ENCODE assay signal across 21 cellular contexts in genomic region chr1:12011998-12012397, GRCh38. TPM values are rescaled to one million over a fixed set of nuclear protein-coding genes. Genes with fewer than 3 reads are reported as not detected.
A peak's percentile ranks its signal among the peaks of the same experiment; 100 is the strongest.
DNase-seq lines count a peak whose midpoint lies in the region; ATAC-seq and TF ChIP-seq lines count a peak whose summit lies in the region.
"Had no signal": no experiment of that assay in that cellular context is flagged by ENCODE, and none has a peak within 500 bp of the region (broad histone marks: within the 10 kb centered on the region; RNA-seq: fewer than 3 reads in every experiment).

No MANE protein-coding gene starts in this region.

- intact Hi-C loops in activated T-helper 2 cell treated with anti-CD3 and anti-CD28 coated beads, Interferon-gamma antibody, Interleukin-2, Interleukin-4, amounts not matched to agents 10 μg/mL and 5 μg/mL and 100 μg/mL, durations not matched to agents 14 hours and 24 hours and 36 hours (cut with micrococcal nuclease), result no loop called here

- H3K9me3 Mint-ChIP-seq in activated T-cell treated with anti-CD3 and anti-CD28 coated beads, Interleukin-2, amount 50 U/mL, for 72 hours, result no peaks in the 10 kb centered on the region
- no peaks in the 10 kb centered on the region for H3K9me3 Mint-ChIP-seq in activated T-helper 2 cell treated with anti-CD3 and anti-CD28 coated beads, Interferon-gamma antibody, Interleukin-2, Interleukin-4, amounts not matched to agents 10 μg/mL and 5 μg/mL and 100 μg/mL, durations not matched to agents 14 hours and 24 hours and 36 hours
- H3K9me3 Mint-ChIP-seq in stimulated activated effector memory CD8-positive, alpha-beta T cell treated with anti-CD3 and anti-CD28 coated beads, Interleukin-12 subunit alpha, Interleukin-12 subunit beta, amount 100 ng/mL, for 72 hours, result no peaks in the 10 kb centered on the region
- H3K9me3 Mint-ChIP-seq: nephron had no signal

- peaks cover 6 to 22% of the 10 kb centered on the region in 2 donors for H3K36me3 Mint-ChIP-seq in activated T-cell treated with anti-CD3 and anti-CD28 coated beads, Interleukin-2, amount 50 U/mL, for 72 hours (ENCODE audit: insufficient read depth in 2 of 2)
- H3K36me3 Mint-ChIP-seq in activated T-helper 2 cell treated with anti-CD3 and anti-CD28 coated beads, Interferon-gamma antibody, Interleukin-2, Interleukin-4, amounts not matched to agents 10 μg/mL and 5 μg/mL and 100 μg/mL, durations not matched to agents 14 hours and 24 hours and 36 hours (ENCODE audit: low read depth), result peaks cover 62% of the 10 kb centered on the region
- H3K36me3 Mint-ChIP-seq in stimulated activated effector memory CD8-positive, alpha-beta T cell treated with anti-CD3 and anti-CD28 coated beads, Interleukin-12 subunit alpha, Interleukin-12 subunit beta, amount 100 ng/mL, for 72 hours, result peaks cover 51% of the 10 kb centered on the region

- H3K27ac Mint-ChIP-seq in activated T-cell treated with anti-CD3 and anti-CD28 coated beads, Interleukin-2, amount 50 U/mL, for 72 hours, result peak overlapping the region; percentile 67
- peak overlapping the region; percentile 77 for H3K27ac Mint-ChIP-seq in activated T-helper 2 cell treated with anti-CD3 and anti-CD28 coated beads, Interferon-gamma antibody, Interleukin-2, Interleukin-4, amounts not matched to agents 10 μg/mL and 5 μg/mL and 100 μg/mL, durations not matched to agents 14 hours and 24 hours and 36 hours
- peak overlapping the region; percentile 93 for H3K27ac Mint-ChIP-seq in stimulated activated effector memory CD8-positive, alpha-beta T cell treated with anti-CD3 and anti-CD28 coated beads, Interleukin-12 subunit alpha, Interleukin-12 subunit beta, amount 100 ng/mL, for 72 hours

- H3K4me3 Mint-ChIP-seq in activated T-cell treated with anti-CD3 and anti-CD28 coated beads, Interleukin-2, amount 50 U/mL, for 72 hours, result peak overlapping the region in 1 of 2 donors; percentile 9
- no peak overlapping the region for H3K4me3 Mint-ChIP-seq in activated T-helper 2 cell treated with anti-CD3 and anti-CD28 coated beads, Interferon-gamma antibody, Interleukin-2, Interleukin-4, amounts not matched to agents 10 μg/mL and 5 μg/mL and 100 μg/mL, durations not matched to agents 14 hours and 24 hours and 36 hours (ENCODE audit: low read depth)
- no peak overlapping the region for H3K4me3 Mint-ChIP-seq in stimulated activated effector memory CD8-positive, alpha-beta T cell treated with anti-CD3 and anti-CD28 coated beads, Interleukin-12 subunit alpha, Interleukin-12 subunit beta, amount 100 ng/mL, for 72 hours
- H3K4me3 Mint-ChIP-seq: activated CD8-positive, alpha-beta memory T cell treated with anti-CD3 and anti-CD28 coated beads, Interleukin-2, amount 10 ng/mL, durations not matched to agents 7 days and 5 days; CD14-positive monocyte; nephron had no signal

- peaks cover 27% of the 10 kb centered on the region for H3K4me1 Mint-ChIP-seq in activated T-cell treated with anti-CD3 and anti-CD28 coated beads, Interleukin-2, amount 50 U/mL, for 72 hours (ENCODE audit: low read depth)
- peaks cover 33% of the 10 kb centered on the region for H3K4me1 Mint-ChIP-seq in activated T-helper 2 cell treated with anti-CD3 and anti-CD28 coated beads, Interferon-gamma antibody, Interleukin-2, Interleukin-4, amounts not matched to agents 10 μg/mL and 5 μg/mL and 100 μg/mL, durations not matched to agents 14 hours and 24 hours and 36 hours (ENCODE audit: low read depth)
- peaks cover 29% of the 10 kb centered on the region for H3K4me1 Mint-ChIP-seq in stimulated activated effector memory CD8-positive, alpha-beta T cell treated with anti-CD3 and anti-CD28 coated beads, Interleukin-12 subunit alpha, Interleukin-12 subunit beta, amount 100 ng/mL, for 72 hours
- H3K4me1 Mint-ChIP-seq: CD14-positive monocyte had no signal

- in situ Hi-C loops in KBM-7 (cut with MboI; ENCODE audit: low pct_unique_long_range_greater_than_20kb, low sequenced_read_pairs), result no loop called here
- in situ Hi-C loops in GM13977 (cut with MboI; ENCODE audit: low pct_unique_long_range_greater_than_20kb, low sequenced_read_pairs, unreplicated experiment), result no loop called here

- ATAC-seq in activated T-cell treated with anti-CD3 and anti-CD28 coated beads, Interleukin-2, amount 50 U/mL, for 72 hours (replicated peaks in 1 of 2), result no peak
- no peak for ATAC-seq in stimulated activated effector memory CD8-positive, alpha-beta T cell treated with anti-CD3 and anti-CD28 coated beads, Interleukin-12 subunit alpha, Interleukin-12 subunit beta, amount 100 ng/mL, for 72 hours
- ATAC-seq: activated CD4-positive, CD25-positive, alpha-beta regulatory T cell treated with anti-CD3 and anti-CD28 coated beads, Interleukin-2, amount 50 U/mL, for 24 hours; activated CD8-positive, alpha-beta memory T cell treated with anti-CD3 and anti-CD28 coated beads, Interleukin-2, amount 10 ng/mL, durations not matched to agents 7 days and 5 days; upper lobe of right lung had no signal

- DNase-seq in activated T-cell treated with anti-CD3 and anti-CD28 coated beads, Interleukin-2, amount 50 U/mL, for 72 hours, result no peak
- no peak for DNase-seq in activated T-cell treated with anti-CD3 and anti-CD28 coated beads, Interleukin-2, amount 50 U/mL, for 48 hours
- peak; percentile 29 for DNase-seq in KBM-7
- DNase-seq in activated T-helper 2 cell treated with anti-CD3 and anti-CD28 coated beads, Interferon-gamma antibody, Interleukin-2, Interleukin-4, amounts not matched to agents 10 μg/mL and 5 μg/mL and 100 μg/mL, durations not matched to agents 14 hours and 24 hours and 36 hours (ENCODE audit: low spot score), result no peak
- no peak for DNase-seq in stimulated activated effector memory CD8-positive, alpha-beta T cell treated with anti-CD3 and anti-CD28 coated beads, Interleukin-12 subunit alpha, Interleukin-12 subunit beta, amount 100 ng/mL, for 72 hours (ENCODE audit: low spot score in 2 of 2)
- no peak for DNase-seq in NOMO-1 treated with dmso at 0.1 percent for 144 hours (lab: John Stamatoyannopoulos, UW; ENCODE audit: unreplicated experiment)
- no peak for DNase-seq in GM13977 (ENCODE audit: low spot score)
- DNase-seq: activated CD8-positive, alpha-beta memory T cell treated with anti-CD3 and anti-CD28 coated beads, Interleukin-2, amount 10 ng/mL, durations not matched to agents 7 days and 5 days; activated gamma-delta T cell; aorta; cerebellar nuclear complex; erythroblast; foreskin fibroblast; left ventricle myocardium inferior; NCI-H1417 treated with DMSO at 0.1 percent for 48 hours; NCI-H524 treated with DMSO at 0.1 percent for 48 hours; right lobe of liver; upper lobe of right lung had no signal

- TF ChIP-seq CTCF in GM13977 (IDR thresholded peaks at IDR 0.05; ENCODE audit: extremely low read depth, insufficient read depth, missing control alignments), result no peak

- no peaks in the 10 kb centered on the region for H3K27me3 Mint-ChIP-seq in activated T-cell treated with anti-CD3 and anti-CD28 coated beads, Interleukin-2, amount 50 U/mL, for 72 hours (ENCODE audit: low read depth)
- no peaks in the 10 kb centered on the region for H3K27me3 Mint-ChIP-seq in activated T-helper 2 cell treated with anti-CD3 and anti-CD28 coated beads, Interferon-gamma antibody, Interleukin-2, Interleukin-4, amounts not matched to agents 10 μg/mL and 5 μg/mL and 100 μg/mL, durations not matched to agents 14 hours and 24 hours and 36 hours (ENCODE audit: low read depth)
- H3K27me3 Mint-ChIP-seq: activated CD8-positive, alpha-beta memory T cell treated with anti-CD3 and anti-CD28 coated beads, Interleukin-2, amount 10 ng/mL, durations not matched to agents 7 days and 5 days had no signal

RNA-seq across cellular contexts. Expression of gene MIIP, which starts 7.3 kb away (rescaled TPM):
- 10 to 100 TPM; 67.3 to 80.3 TPM for total RNA-seq in activated T-cell treated with anti-CD3 and anti-CD28 coated beads, Interleukin-2, amount 50 U/mL, for 72 hours
- 85.8 and 91.2 TPM in 2 replicates for total RNA-seq in activated T-helper 2 cell treated with anti-CD3 and anti-CD28 coated beads, Interferon-gamma antibody, Interleukin-2, Interleukin-4, amounts not matched to agents 10 μg/mL and 5 μg/mL and 100 μg/mL, durations not matched to agents 14 hours and 24 hours and 36 hours

RNA-seq across cellular contexts. Expression of gene MFN2, which starts 31.8 kb away (rescaled TPM):
- total RNA-seq in activated T-cell treated with anti-CD3 and anti-CD28 coated beads, Interleukin-2, amount 50 U/mL, for 72 hours, result 10 to 100 TPM; 54.8 to 66.1 TPM
- 67.9 and 69.5 TPM in 2 replicates for total RNA-seq in activated T-helper 2 cell treated with anti-CD3 and anti-CD28 coated beads, Interferon-gamma antibody, Interleukin-2, Interleukin-4, amounts not matched to agents 10 μg/mL and 5 μg/mL and 100 μg/mL, durations not matched to agents 14 hours and 24 hours and 36 hours

RNA-seq across cellular contexts. Expression of gene TNFRSF8, which starts 51.1 kb away (rescaled TPM):
- 10 to 100 TPM; 39.5 to 63.5 TPM for total RNA-seq in activated T-cell treated with anti-CD3 and anti-CD28 coated beads, Interleukin-2, amount 50 U/mL, for 72 hours
- total RNA-seq in activated T-helper 2 cell treated with anti-CD3 and anti-CD28 coated beads, Interferon-gamma antibody, Interleukin-2, Interleukin-4, amounts not matched to agents 10 μg/mL and 5 μg/mL and 100 μg/mL, durations not matched to agents 14 hours and 24 hours and 36 hours, result 65.0 and 65.5 TPM in 2 replicates
